23 cellular contexts compared by ENCODE assay signal in genomic region chr20:35903843-35904242, GRCh38.
"Had no signal": no experiment of that assay in that cellular context is flagged by ENCODE, and none has a peak within 500 bp of the region (broad histone marks: within the 10 kb centered on the region; RNA-seq: fewer than 3 reads in every experiment).

No MANE protein-coding gene starts in this region.

- ATAC-seq: activated CD4-positive, CD25-positive, alpha-beta regulatory T cell treated with anti-CD3 and anti-CD28 coated beads, Interleukin-2, amount 50 U/mL, for 24 hours; activated CD8-positive, alpha-beta T cell treated with anti-CD3 and anti-CD28 coated beads, Interleukin-2, amount 10 ng/mL, durations not matched to agents 7 days and 5 days; PC-3 had no signal

- H3K4me3 Mint-ChIP-seq: activated CD8-positive, alpha-beta T cell treated with anti-CD3 and anti-CD28 coated beads, Interleukin-2, amount 10 ng/mL, durations not matched to agents 7 days and 5 days; activated naive CD4-positive, alpha-beta T cell treated with anti-CD3 and anti-CD28 coated beads for 36 hours; activated naive CD8-positive, alpha-beta T cell; activated T-cell treated with anti-CD3 and anti-CD28 coated beads, Interleukin-2, amount 50 U/mL, for 24 hours; activated T-helper 1 cell treated with anti-CD3 and anti-CD28 coated beads, Interleukin-12 subunit alpha, Interleukin-12 subunit beta, Interleukin-2, Interleukin-4 antibody, amounts not matched to agents 30 ng/mL and 10 ng/mL and 1 ng/mL, durations not matched to agents 14 hours and 24 hours and 36 hours; T-helper 1 cell treated with Interleukin-12 subunit alpha and Interleukin-12 subunit beta and Interleukin-4 antibody, amounts not matched to agents 30 μg/mL and 1 μg/mL, for 36 hours had no signal

- DNase-seq: activated CD4-positive, alpha-beta T cell treated with anti-CD3 and anti-CD28 coated beads for 4 hours; activated CD8-positive, alpha-beta memory T cell treated with anti-CD3 and anti-CD28 coated beads, Interleukin-2, amount 50 U/mL, for 48 hours; activated CD8-positive, alpha-beta T cell treated with anti-CD3 and anti-CD28 coated beads, Interleukin-2, amount 10 ng/mL, durations not matched to agents 7 days and 5 days; activated effector memory CD4-positive, alpha-beta T cell treated with Interleukin-2 at 50 U/mL for 16 hours; activated naive CD4-positive, alpha-beta T cell treated with anti-CD3 and anti-CD28 coated beads for 36 hours; activated T-cell treated with anti-CD3 and anti-CD28 coated beads, Interleukin-2, amount 50 U/mL, for 24 hours; central memory CD4-positive, alpha-beta T cell; NCI-H1092; NCI-H1417; NCI-H1930; NCI-H2171; NCI-H345; NCI-H510A; NCI-H69; NK-92 treated with Interleukin-12 subunit alpha and Interleukin-12 subunit beta, amount 100 ng/mL, for 24 hours; PC-3; SHP77 had no signal

- H3K27me3 ChIP-seq: SJSA1 had no signal

- H3K9me3 ChIP-seq: SJSA1 had no signal

- H3K27me3 Mint-ChIP-seq: activated naive CD8-positive, alpha-beta T cell; activated T-cell treated with anti-CD3 and anti-CD28 coated beads, Interleukin-2, amount 50 U/mL, for 24 hours had no signal

- H3K27ac Mint-ChIP-seq: activated CD8-positive, alpha-beta T cell treated with anti-CD3 and anti-CD28 coated beads, Interleukin-2, amount 10 ng/mL, durations not matched to agents 7 days and 5 days; activated naive CD4-positive, alpha-beta T cell treated with anti-CD3 and anti-CD28 coated beads for 36 hours; activated naive CD8-positive, alpha-beta T cell; activated T-helper 1 cell treated with anti-CD3 and anti-CD28 coated beads, Interleukin-12 subunit alpha, Interleukin-12 subunit beta, Interleukin-2, Interleukin-4 antibody, amounts not matched to agents 30 ng/mL and 10 ng/mL and 1 ng/mL, durations not matched to agents 14 hours and 24 hours and 36 hours; T-helper 1 cell treated with Interleukin-12 subunit alpha and Interleukin-12 subunit beta and Interleukin-4 antibody, amounts not matched to agents 30 μg/mL and 1 μg/mL, for 36 hours had no signal

- H3K9me3 Mint-ChIP-seq: activated naive CD4-positive, alpha-beta T cell treated with anti-CD3 and anti-CD28 coated beads for 36 hours; activated T-cell treated with anti-CD3 and anti-CD28 coated beads, Interleukin-2, amount 50 U/mL, for 24 hours; activated T-helper 1 cell treated with anti-CD3 and anti-CD28 coated beads, Interleukin-12 subunit alpha, Interleukin-12 subunit beta, Interleukin-2, Interleukin-4 antibody, amounts not matched to agents 30 ng/mL and 10 ng/mL and 1 ng/mL, durations not matched to agents 14 hours and 24 hours and 36 hours; T-helper 1 cell treated with Interleukin-12 subunit alpha and Interleukin-12 subunit beta and Interleukin-4 antibody, amounts not matched to agents 30 μg/mL and 1 μg/mL, for 36 hours had no signal

- H3K27ac ChIP-seq: KMS-11, SJSA1 had no signal

- H3K4me3 ChIP-seq: SJSA1 had no signal
